In the genomic region with DNA sequence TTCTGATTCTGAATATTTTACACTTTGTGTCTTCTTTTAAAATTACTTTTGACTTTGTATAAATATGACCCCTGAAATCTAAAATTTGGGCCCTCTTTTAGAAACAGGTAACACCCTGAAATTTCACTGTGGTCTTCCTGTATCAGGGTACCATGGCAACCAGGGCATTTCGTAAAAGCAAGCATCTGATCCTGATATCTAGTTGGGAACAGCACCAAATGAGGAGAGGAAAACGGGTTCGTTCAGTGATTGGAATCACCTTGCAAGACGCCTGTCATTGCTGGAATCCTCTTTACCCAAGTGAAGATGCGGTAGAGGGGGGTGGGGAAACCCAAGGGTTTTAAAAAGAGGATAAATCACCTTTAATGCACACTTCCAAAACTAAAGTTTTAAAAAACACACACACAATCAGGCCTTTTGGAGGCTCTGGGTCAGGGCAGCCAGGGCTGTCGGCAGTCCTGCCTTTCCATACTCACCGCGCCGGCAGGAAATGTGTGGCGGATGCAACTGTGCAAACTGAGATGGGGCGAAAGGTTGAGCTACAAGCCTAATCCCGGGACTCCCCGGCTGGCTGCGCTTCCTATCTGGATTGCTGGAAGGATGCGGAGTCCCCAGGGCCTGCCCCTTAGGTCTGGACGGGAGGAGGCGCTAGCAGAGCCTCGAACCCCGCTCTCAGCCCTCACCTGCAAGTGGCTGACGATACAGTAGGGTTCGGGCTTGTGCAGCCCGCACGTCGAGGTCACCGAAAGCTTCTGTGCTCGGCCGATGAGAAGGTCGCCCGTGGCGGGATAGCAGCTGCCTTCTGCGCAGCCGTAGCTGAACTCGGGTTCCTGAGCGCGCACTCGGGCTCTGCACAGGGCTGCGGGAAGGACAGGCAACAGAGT, we compare ENCODE assay signal across 1 cellular context.
TF ChIP-seq lines count a peak whose summit lies in the region.

No MANE protein-coding gene starts in this region.

TF ChIP-seq in HepG2, 621 proteins besides CTCF, POLR2A, EP300 and RAD21 (continued from another document):
- TF ChIP-seq SATB2 (CRISPR knock-in tag; IDR thresholded peaks at IDR 0.05) (no peak), POLR2G (IDR thresholded peaks at IDR 0.05; ENCODE audit: low read depth, low read length) (no peak), KLF9 (CRISPR knock-in tag; IDR thresholded peaks at IDR 0.05; ENCODE audit: low read depth) (no peak)
- TF ChIP-seq, protein P1, sequence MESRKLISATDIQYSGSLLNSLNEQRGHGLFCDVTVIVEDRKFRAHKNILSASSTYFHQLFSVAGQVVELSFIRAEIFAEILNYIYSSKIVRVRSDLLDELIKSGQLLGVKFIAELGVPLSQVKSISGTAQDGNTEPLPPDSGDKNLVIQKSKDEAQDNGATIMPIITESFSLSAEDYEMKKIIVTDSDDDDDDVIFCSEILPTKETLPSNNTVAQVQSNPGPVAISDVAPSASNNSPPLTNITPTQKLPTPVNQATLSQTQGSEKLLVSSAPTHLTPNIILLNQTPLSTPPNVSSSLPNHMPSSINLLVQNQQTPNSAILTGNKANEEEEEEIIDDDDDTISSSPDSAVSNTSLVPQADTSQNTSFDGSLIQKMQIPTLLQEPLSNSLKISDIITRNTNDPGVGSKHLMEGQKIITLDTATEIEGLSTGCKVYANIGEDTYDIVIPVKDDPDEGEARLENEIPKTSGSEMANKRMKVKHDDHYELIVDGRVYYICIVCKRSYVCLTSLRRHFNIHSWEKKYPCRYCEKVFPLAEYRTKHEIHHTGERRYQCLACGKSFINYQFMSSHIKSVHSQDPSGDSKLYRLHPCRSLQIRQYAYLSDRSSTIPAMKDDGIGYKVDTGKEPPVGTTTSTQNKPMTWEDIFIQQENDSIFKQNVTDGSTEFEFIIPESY (CRISPR knock-in tag; IDR thresholded peaks at IDR 0.05), result peak; percentile 67; the same call in 1 of the 2 replicates
